18 cellular contexts compared by ENCODE assay signal in genomic region chr3:150251187-150251592, GRCh38.
A peak's percentile ranks its signal among the peaks of the same experiment; 100 is the strongest.
DNase-seq lines count a peak whose midpoint lies in the region; ATAC-seq and TF ChIP-seq lines count a peak whose summit lies in the region.
"Had no signal": no experiment of that assay in that cellular context is flagged by ENCODE, and none has a peak within 500 bp of the region (broad histone marks: within the 10 kb centered on the region; RNA-seq: fewer than 3 reads in every experiment).

No MANE protein-coding gene starts in this region.

- peak overlapping the region; percentile 10 for H3K9ac ChIP-seq in neuronal stem cell (ENCODE audit: low read depth, low read length, poor library complexity)

- no peaks in the 10 kb centered on the region for H3K4me1 Mint-ChIP-seq in activated T-cell treated with anti-CD3 and anti-CD28 coated beads, Interleukin-2, amount 50 U/mL, for 72 hours (ENCODE audit: low read depth)
- H3K4me1 Mint-ChIP-seq: activated CD4-positive, alpha-beta T cell treated with anti-CD3 and anti-CD28 coated beads, Interleukin-2, amount 10 ng/mL, durations not matched to agents 24 days and 14 days had no signal

- H2AK5ac ChIP-seq in neuronal stem cell (ENCODE audit: low read depth, low read length), result peak overlapping the region; percentile 56

- H2BK12ac ChIP-seq in neuronal stem cell (ENCODE audit: low read length), result no peak overlapping the region

- no peak overlapping the region for H2BK15ac ChIP-seq in neuronal stem cell (ENCODE audit: low read length)

- no peaks in the 10 kb centered on the region for H3K36me3 Mint-ChIP-seq in activated T-cell treated with anti-CD3 and anti-CD28 coated beads, Interleukin-2, amount 50 U/mL, for 72 hours (ENCODE audit: insufficient read depth in 2 of 2)

- no peak for ATAC-seq in activated T-cell treated with anti-CD3 and anti-CD28 coated beads, Interleukin-2, amount 50 U/mL, for 72 hours (replicated peaks in 1 of 2)
- ATAC-seq in GM18873 (IDR thresholded peaks at IDR 0.05; ENCODE audit: low FRiP score, unreplicated experiment), result no peak
- ATAC-seq: foreskin keratinocyte, HCT116 had no signal

- H3K4me1 ChIP-seq in BE2C, result peaks cover 48% of the 10 kb centered on the region
- H3K4me1 ChIP-seq in HEK293 (ENCODE audit: control insufficient read depth, insufficient read depth, low read length), result peaks cover 3% of the 10 kb centered on the region
- peaks cover 10 to 35% of the 10 kb centered on the region in 2 donors for H3K4me1 ChIP-seq in neuronal stem cell (ENCODE audit: control insufficient read depth in 2 of 2, insufficient read depth in 1 of 2, low read depth in 1 of 2, low read length in 2 of 2)

- peak overlapping the region; percentile 35 for H2BK120ac ChIP-seq in neuronal stem cell (ENCODE audit: low read depth, low read length)

- H3K9me3 Mint-ChIP-seq in activated T-cell treated with anti-CD3 and anti-CD28 coated beads, Interleukin-2, amount 50 U/mL, for 72 hours, result no peaks in the 10 kb centered on the region
- H3K9me3 Mint-ChIP-seq: activated CD4-positive, alpha-beta T cell treated with anti-CD3 and anti-CD28 coated beads, Interleukin-2, amount 10 ng/mL, durations not matched to agents 24 days and 14 days; activated T-helper 1 cell treated with anti-CD3 and anti-CD28 coated beads, Interleukin-12 subunit alpha, Interleukin-12 subunit beta, Interleukin-2, Interleukin-4 antibody, amounts not matched to agents 30 ng/mL and 10 ng/mL and 1 ng/mL, durations not matched to agents 14 hours and 24 hours and 36 hours had no signal

- peaks cover 26% of the 10 kb centered on the region for H3K27me3 Mint-ChIP-seq in activated T-cell treated with anti-CD3 and anti-CD28 coated beads, Interleukin-2, amount 50 U/mL, for 72 hours (ENCODE audit: low read depth)

- no peak overlapping the region for H4K91ac ChIP-seq in neuronal stem cell (ENCODE audit: low read depth, low read length, poor library complexity)

- H3K79me1 ChIP-seq in neuronal stem cell (ENCODE audit: low read depth, low read length), result no peaks in the 10 kb centered on the region

- no peak for TF ChIP-seq CTCF in BE2C (IDR thresholded peaks at IDR 0.05; ENCODE audit: low read depth, low read length)
- TF ChIP-seq CTCF in HEK293 (tag by site-specific recombination; IDR thresholded peaks at IDR 0.05), result no peak
- no peak for TF ChIP-seq CTCF in coronary artery (IDR thresholded peaks at IDR 0.05)

- POLR2A ChIA-PET in HEK293 (lab: Yijun Ruan, JAX), result no interaction called here

- H3K14ac ChIP-seq in neuronal stem cell (ENCODE audit: low read length), result no peak overlapping the region

- DNase-seq in BE2C (peak; percentile 13), coronary artery (ENCODE audit: low spot score) (no peak), neuronal stem cell (ENCODE audit: low spot score) (no peak), Kasumi-1 (lab: John Stamatoyannopoulos, UW) (no peak)
- DNase-seq in central memory CD4-positive, alpha-beta T cell, result no peak
- DNase-seq in activated T-cell treated with anti-CD3 and anti-CD28 coated beads, Interleukin-2, amount 50 U/mL, for 72 hours, result no peak
- DNase-seq: activated CD4-positive, alpha-beta T cell treated with anti-CD3 and anti-CD28 coated beads, Interleukin-2, amount 10 ng/mL, durations not matched to agents 24 days and 14 days; DMS53; dorsolateral prefrontal cortex; foreskin keratinocyte; mesendoderm; pancreas; PC-9; transverse colon had no signal

- H3K9me3 ChIP-seq in BE2C (no peaks in the 10 kb centered on the region), HEK293 (ENCODE audit: control insufficient read depth, insufficient read depth, low read depth, low read length) (no peaks in the 10 kb centered on the region), neuronal stem cell (replicated peaks in 1 of 2; ENCODE audit: control insufficient read depth in 2 of 2, insufficient read depth in 1 of 2, low read depth in 1 of 2, low read length in 2 of 2) (no peaks in the 10 kb centered on the region)
- H3K9me3 ChIP-seq: pancreas, transverse colon had no signal

- WGBS in neuronal stem cell (ENCODE audit: extremely low coverage in 2 of 2, insufficient read length in 2 of 2, insufficient replicate concordance in 1 of 2), 2 donors, result no CpG with 5 or more reads among the region's 3 CpGs

- H3K4ac ChIP-seq in neuronal stem cell (ENCODE audit: low read length), result no peak overlapping the region

- no peak overlapping the region for H3K27ac ChIP-seq in HEK293 (ENCODE audit: extremely low read depth, low read depth, low read length)
- H3K27ac ChIP-seq in coronary artery, result peak overlapping the region; percentile 57 to 79
- no peak overlapping the region for H3K27ac ChIP-seq in neuronal stem cell (replicated peaks; ENCODE audit: low read length)
- H3K27ac ChIP-seq: dorsolateral prefrontal cortex, foreskin keratinocyte, PC-9 had no signal

- H2AFZ ChIP-seq in neuronal stem cell (ENCODE audit: low read length), result peak overlapping the region; percentile 5
- H2AFZ ChIP-seq: PC-9 had no signal

- H3K27me3 ChIP-seq in BE2C, result no peaks in the 10 kb centered on the region
- H3K27me3 ChIP-seq in neuronal stem cell (ENCODE audit: control insufficient read depth in 3 of 3, insufficient read depth in 3 of 3, low read depth in 1 of 3, low read length in 3 of 3), result no peaks in the 10 kb centered on the region
- H3K27me3 ChIP-seq: dorsolateral prefrontal cortex, foreskin keratinocyte, pancreas, transverse colon had no signal

- peak overlapping the region; percentile 82 for H3K18ac ChIP-seq in neuronal stem cell (ENCODE audit: low read length)

- no peak overlapping the region for H2BK5ac ChIP-seq in neuronal stem cell (ENCODE audit: low read length)

- H3K36me3 ChIP-seq in BE2C (no peaks in the 10 kb centered on the region), HEK293 (ENCODE audit: control insufficient read depth in 2 of 2, insufficient read depth in 1 of 2, low read length in 2 of 2) (no peaks in the 10 kb centered on the region), neuronal stem cell (replicated peaks in 1 of 2; ENCODE audit: control insufficient read depth in 2 of 2, insufficient read depth in 2 of 2, low read length in 2 of 2) (no peaks in the 10 kb centered on the region)
- H3K36me3 ChIP-seq: pancreas, transverse colon had no signal

- CTCF ChIA-PET in HEK293 (lab: Yijun Ruan, JAX), result interaction anchor here (1.4 to 2.5 kb wide), 2 partner anchors 10 to 12 kb away, joined by 3 to 6 read pairs; no protein-coding TSS in a partner anchor

- H4K8ac ChIP-seq in neuronal stem cell (ENCODE audit: low read depth, low read length), result no peak overlapping the region

- no peak overlapping the region for H3K4me2 ChIP-seq in neuronal stem cell (ENCODE audit: insufficient read depth, low read length, poor library complexity, severe bottlenecking)
- H3K4me2 ChIP-seq: PC-9 had no signal

- no peak overlapping the region for H3K4me3 ChIP-seq in BE2C (ENCODE audit: low read depth, low read length)
- H3K4me3 ChIP-seq in HEK293 (ENCODE audit: low read depth, low read length), result no peak overlapping the region
- no peak overlapping the region for H3K4me3 ChIP-seq in coronary artery
- H3K4me3 ChIP-seq in neuronal stem cell (ENCODE audit: low read length in 2 of 2), result no peak overlapping the region
- H3K4me3 ChIP-seq: dorsolateral prefrontal cortex, pancreas, PC-9, transverse colon had no signal

- H3K23ac ChIP-seq in neuronal stem cell (ENCODE audit: low read depth, low read length, poor library complexity), result no peak overlapping the region

- H3K27ac Mint-ChIP-seq in activated T-cell treated with anti-CD3 and anti-CD28 coated beads, Interleukin-2, amount 50 U/mL, for 72 hours, result no peak overlapping the region
- H3K27ac Mint-ChIP-seq: activated CD4-positive, alpha-beta T cell treated with anti-CD3 and anti-CD28 coated beads, Interleukin-2, amount 10 ng/mL, durations not matched to agents 24 days and 14 days; activated T-helper 1 cell treated with anti-CD3 and anti-CD28 coated beads, Interleukin-12 subunit alpha, Interleukin-12 subunit beta, Interleukin-2, Interleukin-4 antibody, amounts not matched to agents 30 ng/mL and 10 ng/mL and 1 ng/mL, durations not matched to agents 14 hours and 24 hours and 36 hours had no signal

- H3K4me3 Mint-ChIP-seq in activated T-cell treated with anti-CD3 and anti-CD28 coated beads, Interleukin-2, amount 50 U/mL, for 72 hours, result no peak overlapping the region
- H3K4me3 Mint-ChIP-seq: activated CD4-positive, alpha-beta T cell treated with anti-CD3 and anti-CD28 coated beads, Interleukin-2, amount 10 ng/mL, durations not matched to agents 24 days and 14 days; activated T-helper 1 cell treated with anti-CD3 and anti-CD28 coated beads, Interleukin-12 subunit alpha, Interleukin-12 subunit beta, Interleukin-2, Interleukin-4 antibody, amounts not matched to agents 30 ng/mL and 10 ng/mL and 1 ng/mL, durations not matched to agents 14 hours and 24 hours and 36 hours had no signal

TF ChIP-seq in HEK293, 187 proteins besides CTCF, POLR2A, EP300 and RAD21:
- TF ChIP-seq IKZF3 (tag by site-specific recombination; IDR thresholded peaks at IDR 0.05) (no peak), SP7 (tag by site-specific recombination; IDR thresholded peaks at IDR 0.05) (no peak), ZNF341 (tag by site-specific recombination; IDR thresholded peaks at IDR 0.05; ENCODE audit: low read depth) (peak; percentile 53), ZNF776 (tag by site-specific recombination; IDR thresholded peaks at IDR 0.05; ENCODE audit: borderline replicate concordance) (no peak), WT1 (tag by site-specific recombination; IDR thresholded peaks at IDR 0.05) (no peak), SP2 (tag by site-specific recombination; IDR thresholded peaks at IDR 0.05) (no peak), ZFP69B (tag by site-specific recombination; IDR thresholded peaks at IDR 0.05) (no peak), ZNF37A (tag by site-specific recombination; IDR thresholded peaks at IDR 0.05) (no peak), ZNF157 (tag by site-specific recombination; IDR thresholded peaks at IDR 0.05) (no peak), ZNF530 (tag by site-specific recombination; IDR thresholded peaks at IDR 0.05; ENCODE audit: low read depth) (peak; percentile 82; the same call in 1 of the 2 replicates), ZNF10 (tag by site-specific recombination; IDR thresholded peaks at IDR 0.05) (no peak), ZNF169 (tag by site-specific recombination; IDR thresholded peaks at IDR 0.05) (no peak), FEZF1 (tag by site-specific recombination; IDR thresholded peaks at IDR 0.05) (no peak), ZBTB17 (tag by site-specific recombination; IDR thresholded peaks at IDR 0.05) (peak; percentile 40; the same call in 1 of the 2 replicates)

Comparison
In these comparisons a context has a peak if more than half of its experiments do, and no peak if none do; other contexts are left out.
1. H3K27ac ChIP-seq: peak in coronary artery (2 of 2); none in HEK293 (single experiment) and neuronal stem cell (single experiment).